ENCODE assay signal across 8 cellular contexts in genomic region chr9:37119907-37120839, GRCh38. TPM values are rescaled to one million over a fixed set of nuclear protein-coding genes. Genes with fewer than 3 reads are reported as not detected.
DNase-seq lines count a peak whose midpoint lies in the region; ATAC-seq and TF ChIP-seq lines count a peak whose summit lies in the region.

TSS of gene ZCCHC7 (plus strand) at chr9:37120574.

- in situ Hi-C loops in GM13977 (cut with MboI; ENCODE audit: low pct_unique_long_range_greater_than_20kb, low sequenced_read_pairs, unreplicated experiment): no loop called here

- peaks cover 23% of the 10 kb centered on the region for H3K4me1 Mint-ChIP-seq in T-helper 1 cell treated with Interleukin-12 subunit alpha and Interleukin-12 subunit beta and Interleukin-4 antibody, amounts not matched to agents 30 μg/mL and 1 μg/mL, for 36 hours (ENCODE audit: low read depth)
- H3K4me1 Mint-ChIP-seq in progenitor cell of endocrine pancreas (ENCODE audit: low read depth): peaks cover 13% of the 10 kb centered on the region

- peak within 1 kb of the TSS; percentile 97 for H3K27ac Mint-ChIP-seq in T-helper 1 cell treated with Interleukin-12 subunit alpha and Interleukin-12 subunit beta and Interleukin-4 antibody, amounts not matched to agents 30 μg/mL and 1 μg/mL, for 36 hours
- peak within 1 kb of the TSS; percentile 97 for H3K27ac Mint-ChIP-seq in progenitor cell of endocrine pancreas

- peak within 1 kb of the TSS; percentile 95 for H3K27ac ChIP-seq in left ventricle myocardium inferior (replicated peaks)

- intact Hi-C loops in left ventricle myocardium inferior (cut with micrococcal nuclease): no loop called here

- peak within 1 kb of the TSS; percentile 95 for H3K4me3 ChIP-seq in left ventricle myocardium inferior

- H3K36me3 Mint-ChIP-seq in T-helper 1 cell treated with Interleukin-12 subunit alpha and Interleukin-12 subunit beta and Interleukin-4 antibody, amounts not matched to agents 30 μg/mL and 1 μg/mL, for 36 hours (ENCODE audit: low read depth): peaks cover 9% of the 10 kb centered on the region
- peaks cover 2% of the 10 kb centered on the region for H3K36me3 Mint-ChIP-seq in progenitor cell of endocrine pancreas (ENCODE audit: insufficient read depth)

- H3K4me3 Mint-ChIP-seq in T-helper 1 cell treated with Interleukin-12 subunit alpha and Interleukin-12 subunit beta and Interleukin-4 antibody, amounts not matched to agents 30 μg/mL and 1 μg/mL, for 36 hours: peak within 1 kb of the TSS; percentile 92
- peak within 1 kb of the TSS; percentile 95 for H3K4me3 Mint-ChIP-seq in progenitor cell of endocrine pancreas (ENCODE audit: low read depth)

- peaks cover 30% of the 10 kb centered on the region for H3K4me1 ChIP-seq in left ventricle myocardium inferior

- H3K27me3 ChIP-seq in left ventricle myocardium inferior (ENCODE audit: low read depth): no peaks in the 10 kb centered on the region

- peak; percentile 97 for DNase-seq in GM13977 (ENCODE audit: low spot score)
- DNase-seq in NCI-H1694 (lab: John Stamatoyannopoulos, UW): peak; percentile 90
- DNase-seq in amniotic stem cell (lab: John Stamatoyannopoulos, UW): peak; percentile 83
- peak; percentile 96 for DNase-seq in left ventricle myocardium inferior
- DNase-seq in progenitor cell of endocrine pancreas (ENCODE audit: low spot score, unreplicated experiment): peak; percentile 95
- DNase-seq in ureter (ENCODE audit: low spot score): peak; percentile 97

- peak; percentile 91 for ATAC-seq in HG02884 (IDR thresholded peaks at IDR 0.05; ENCODE audit: unreplicated experiment)

- no peak for TF ChIP-seq CTCF in GM13977 (IDR thresholded peaks at IDR 0.05; ENCODE audit: extremely low read depth, insufficient read depth, missing control alignments)
- no peak for TF ChIP-seq CTCF in left ventricle myocardium inferior (IDR thresholded peaks at IDR 0.05; ENCODE audit: borderline replicate concordance)
- TF ChIP-seq CTCF in progenitor cell of endocrine pancreas (IDR thresholded peaks at IDR 0.05; ENCODE audit: unreplicated experiment): no peak

- peaks cover 6% of the 10 kb centered on the region for H3K9me3 Mint-ChIP-seq in T-helper 1 cell treated with Interleukin-12 subunit alpha and Interleukin-12 subunit beta and Interleukin-4 antibody, amounts not matched to agents 30 μg/mL and 1 μg/mL, for 36 hours
- H3K9me3 Mint-ChIP-seq in progenitor cell of endocrine pancreas (ENCODE audit: low read depth): peaks cover 3% of the 10 kb centered on the region

- no peaks in the 10 kb centered on the region for H3K9me3 ChIP-seq in left ventricle myocardium inferior (replicated peaks)

- H3K36me3 ChIP-seq in left ventricle myocardium inferior: no peaks in the 10 kb centered on the region

- H3K27me3 Mint-ChIP-seq in T-helper 1 cell treated with Interleukin-12 subunit alpha and Interleukin-12 subunit beta and Interleukin-4 antibody, amounts not matched to agents 30 μg/mL and 1 μg/mL, for 36 hours (ENCODE audit: low read depth): no peaks in the 10 kb centered on the region
- H3K27me3 Mint-ChIP-seq in progenitor cell of endocrine pancreas: no peaks in the 10 kb centered on the region

RNA-seq across cellular contexts. Expression of gene ZCCHC7, which starts in this region (rescaled TPM):
- total RNA-seq in left ventricle myocardium inferior: 8.1 TPM
- total RNA-seq in progenitor cell of endocrine pancreas: 16.6 and 16.7 TPM in 2 replicates
- 31.7 TPM for total RNA-seq in ureter

Comparison
In these comparisons a context has a peak if more than half of its experiments do, and no peak if none do; other contexts are left out.
1. Peak in every context shown above with its lines: DNase-seq, ATAC-seq, H3K4me3 ChIP-seq and H3K27ac ChIP-seq.